17 cellular contexts compared by ENCODE assay signal in the genomic region with DNA sequence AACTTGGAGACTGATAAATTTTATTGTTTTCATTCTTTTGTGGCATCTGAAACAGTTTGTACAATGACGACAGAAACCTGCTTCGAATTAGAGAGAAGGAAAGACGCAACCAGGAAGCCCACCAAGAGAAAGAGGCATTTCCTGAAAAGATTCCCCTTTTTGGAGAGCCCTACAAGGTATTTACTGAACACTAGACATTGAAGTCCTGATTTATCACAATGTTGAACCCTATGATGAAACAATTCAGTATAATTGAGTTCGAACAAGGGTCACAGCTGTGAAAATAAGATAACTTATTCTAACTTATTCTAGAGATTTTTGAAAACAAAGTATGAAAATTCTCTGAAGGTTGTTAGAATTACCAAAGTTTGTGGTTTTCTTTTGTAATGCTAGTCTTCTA.
A peak's percentile ranks its signal among the peaks of the same experiment; 100 is the strongest.
DNase-seq lines count a peak whose midpoint lies in the region; ATAC-seq and TF ChIP-seq lines count a peak whose summit lies in the region.
"Had no signal": no experiment of that assay in that cellular context is flagged by ENCODE, and none has a peak within 500 bp of the region (broad histone marks: within the 10 kb centered on the region; RNA-seq: fewer than 3 reads in every experiment).

No MANE protein-coding gene starts in this region.

- intact Hi-C loops in heart right ventricle (cut with DNase I) (loop anchor here in 2 of 10 donors (5.0 kb wide), 1 partner anchor 39 kb away; no protein-coding TSS in a partner anchor), Right ventricle myocardium superior (cut with DNase I) (no loop called here), ovary (cut with DNase I) (no loop called here), vagina (cut with DNase I) (no loop called here)

- H3K27me3 ChIP-seq in heart right ventricle (no peaks in the 10 kb centered on the region), fibroblast of lung (ENCODE audit: control insufficient read depth, insufficient read depth, low read length) (no peaks in the 10 kb centered on the region), ovary (no peaks in the 10 kb centered on the region), vagina (no peaks in the 10 kb centered on the region)

- H3K27me3 Mint-ChIP-seq in stimulated activated naive CD8-positive, alpha-beta T cell treated with anti-CD3 and anti-CD28 coated beads, Interleukin-15, amount 100 ng/mL, for 72 hours: no peaks in the 10 kb centered on the region
- H3K27me3 Mint-ChIP-seq: activated CD4-positive, alpha-beta T cell treated with anti-CD3 and anti-CD28 coated beads, Interleukin-2, amount 10 ng/mL, durations not matched to agents 7 days and 5 days had no signal

- peaks cover 0 to 35% (median 10%) of the 10 kb centered on the region in 9 donors for H3K36me3 ChIP-seq in heart right ventricle
- H3K36me3 ChIP-seq in fibroblast of lung (ENCODE audit: control insufficient read depth, insufficient read depth, low read length): peaks cover 3% of the 10 kb centered on the region
- no peaks in the 10 kb centered on the region for H3K36me3 ChIP-seq in ovary
- peaks cover 0 to 13% of the 10 kb centered on the region in 2 donors for H3K36me3 ChIP-seq in vagina

- no peak overlapping the region for H3K9ac ChIP-seq in fibroblast of lung (ENCODE audit: insufficient read depth, low read length)

- H3K4me1 ChIP-seq in heart right ventricle: peaks cover 18 to 97% (median 87%) of the 10 kb centered on the region in 9 donors
- peaks cover 13% of the 10 kb centered on the region for H3K4me1 ChIP-seq in fibroblast of lung (ENCODE audit: control insufficient read depth, extremely low read depth, insufficient read depth, low read length)
- peaks cover 30% of the 10 kb centered on the region for H3K4me1 ChIP-seq in ovary (ENCODE audit: insufficient read depth)
- H3K4me1 ChIP-seq in vagina: peaks cover 78% of the 10 kb centered on the region

- H2AFZ ChIP-seq in fibroblast of lung (ENCODE audit: low read length): no peak overlapping the region

- peaks cover 43% of the 10 kb centered on the region for H3K4me1 Mint-ChIP-seq in stimulated activated naive CD8-positive, alpha-beta T cell treated with anti-CD3 and anti-CD28 coated beads, Interleukin-15, amount 100 ng/mL, for 72 hours

- H3K4me2 ChIP-seq in fibroblast of lung (ENCODE audit: extremely low read depth, insufficient read depth, low read length): no peak overlapping the region

- H3K4me3 Mint-ChIP-seq in stimulated activated naive CD8-positive, alpha-beta T cell treated with anti-CD3 and anti-CD28 coated beads, Interleukin-15, amount 100 ng/mL, for 72 hours: no peak overlapping the region
- H3K4me3 Mint-ChIP-seq: activated CD4-positive, alpha-beta T cell treated with anti-CD3 and anti-CD28 coated beads, Interleukin-2, amount 10 ng/mL, durations not matched to agents 7 days and 5 days; natural killer cell had no signal

- H3K27ac Mint-ChIP-seq in stimulated activated naive CD8-positive, alpha-beta T cell treated with anti-CD3 and anti-CD28 coated beads, Interleukin-15, amount 100 ng/mL, for 72 hours: no peak overlapping the region
- H3K27ac Mint-ChIP-seq: activated CD4-positive, alpha-beta T cell treated with anti-CD3 and anti-CD28 coated beads, Interleukin-2, amount 10 ng/mL, durations not matched to agents 7 days and 5 days; natural killer cell had no signal

- TF ChIP-seq CTCF in heart right ventricle (IDR thresholded peaks at IDR 0.05) (no peak), fibroblast of lung (conservative IDR thresholded peaks at IDR 0.05 in 1 of 2, IDR thresholded peaks at IDR 0.05 in 1 of 2; ENCODE audit: low read depth in 1 of 2, low read length in 2 of 2) (no peak), ovary (IDR thresholded peaks at IDR 0.05) (no peak), vagina (IDR thresholded peaks at IDR 0.05) (no peak)

- WGBS in heart right ventricle, 2 donors: 41 to 52% methylated on average over 4 of the region's 4 CpGs
- 9 to 11% (median 10%) methylated on average over 4 of the region's 4 CpGs for WGBS in ovary, 3 donors

- TF ChIP-seq POLR2A in ovary (IDR thresholded peaks at IDR 0.05) (no peak), vagina (IDR thresholded peaks at IDR 0.05) (no peak)

- H3K4me3 ChIP-seq in heart right ventricle (peak overlapping the region in 2 of 10 donors; percentile 40 to 45), fibroblast of lung (replicated peaks in 1 of 4; ENCODE audit: control extremely low read depth in 1 of 4, insufficient read depth in 1 of 4, low read depth in 3 of 4, low read length in 4 of 4) (no peak overlapping the region), ovary (no peak overlapping the region), vagina (no peak overlapping the region)

- no peaks in the 10 kb centered on the region for H4K20me1 ChIP-seq in fibroblast of lung (ENCODE audit: control insufficient read depth, extremely low read depth, insufficient read depth, low read length)

- TF ChIP-seq EP300 in ovary (IDR thresholded peaks at IDR 0.05): no peak

- H3K9me3 Mint-ChIP-seq in stimulated activated naive CD8-positive, alpha-beta T cell treated with anti-CD3 and anti-CD28 coated beads, Interleukin-15, amount 100 ng/mL, for 72 hours: no peaks in the 10 kb centered on the region
- H3K9me3 Mint-ChIP-seq: activated CD4-positive, alpha-beta T cell treated with anti-CD3 and anti-CD28 coated beads, Interleukin-2, amount 10 ng/mL, durations not matched to agents 7 days and 5 days; natural killer cell had no signal

- H3K9me3 ChIP-seq in heart right ventricle: no peaks in the 10 kb centered on the region
- H3K9me3 ChIP-seq in fibroblast of lung (ENCODE audit: control insufficient read depth, insufficient read depth, low read depth, low read length): no peaks in the 10 kb centered on the region
- no peaks in the 10 kb centered on the region for H3K9me3 ChIP-seq in ovary
- H3K9me3 ChIP-seq in vagina: no peaks in the 10 kb centered on the region

- peaks cover 24% of the 10 kb centered on the region for H3K79me2 ChIP-seq in fibroblast of lung (ENCODE audit: control insufficient read depth, insufficient read depth, low read length)

- peak overlapping the region; percentile 55 to 95 (median 86) for H3K27ac ChIP-seq in heart right ventricle
- peak overlapping the region; percentile 54 for H3K27ac ChIP-seq in fibroblast of lung (ENCODE audit: insufficient read depth, low read length)
- H3K27ac ChIP-seq in ovary: peak overlapping the region; percentile 23 to 62
- peak overlapping the region; percentile 84 for H3K27ac ChIP-seq in vagina

- DNase-seq in heart right ventricle: no peak
- DNase-seq in Right ventricle myocardium superior: no peak
- peak in 1 of 2 donors; percentile 47 for DNase-seq in fibroblast of lung (ENCODE audit: low read depth in 2 of 2)
- DNase-seq in ovary: no peak
- no peak for DNase-seq in vagina (ENCODE audit: extremely low spot score in 2 of 2)
- DNase-seq in stimulated activated naive CD8-positive, alpha-beta T cell treated with anti-CD3 and anti-CD28 coated beads, Interleukin-15, amount 100 ng/mL, for 72 hours: no peak
- DNase-seq: activated CD4-positive, alpha-beta T cell treated with anti-CD3 and anti-CD28 coated beads, Interleukin-2, amount 10 ng/mL, durations not matched to agents 7 days and 5 days; activated gamma-delta T cell; effector CD4-positive, alpha-beta T cell; natural killer cell; NCI-H1048; NCI-H510A; stimulated activated CD4-positive, alpha-beta T cell treated with anti-CD3 and anti-CD28 coated beads, Interleukin-1b, Interleukin-23, amount 100 ng/mL, for 48 hours; stimulated activated naive CD8-positive, alpha-beta T cell treated with anti-CD3 and anti-CD28 coated beads, Interleukin-15, Interleukin-2, amounts not matched to agents 100 U/mL and 50 U/mL, for 24 hours had no signal

- ATAC-seq in heart right ventricle: peak in 1 of 8 donors; percentile 28
- ATAC-seq in Right ventricle myocardium superior (ENCODE audit: poor library complexity): no peak
- no peak for ATAC-seq in GM18502 (IDR thresholded peaks at IDR 0.05; ENCODE audit: poor library complexity, unreplicated experiment)
- no peak for ATAC-seq in HG02759 (IDR thresholded peaks at IDR 0.05; ENCODE audit: unreplicated experiment)
- ATAC-seq in stimulated activated naive CD8-positive, alpha-beta T cell treated with anti-CD3 and anti-CD28 coated beads, Interleukin-15, amount 100 ng/mL, for 72 hours: no peak
- ATAC-seq: natural killer cell; SK-N-SH treated with all-trans-retinoic acid at 6 μM for 48 hours; stimulated activated naive CD8-positive, alpha-beta T cell treated with anti-CD3 and anti-CD28 coated beads, Interleukin-15, Interleukin-2, amounts not matched to agents 100 U/mL and 50 U/mL, for 24 hours had no signal
